1 cellular context compared by ENCODE assay signal in the genomic region with DNA sequence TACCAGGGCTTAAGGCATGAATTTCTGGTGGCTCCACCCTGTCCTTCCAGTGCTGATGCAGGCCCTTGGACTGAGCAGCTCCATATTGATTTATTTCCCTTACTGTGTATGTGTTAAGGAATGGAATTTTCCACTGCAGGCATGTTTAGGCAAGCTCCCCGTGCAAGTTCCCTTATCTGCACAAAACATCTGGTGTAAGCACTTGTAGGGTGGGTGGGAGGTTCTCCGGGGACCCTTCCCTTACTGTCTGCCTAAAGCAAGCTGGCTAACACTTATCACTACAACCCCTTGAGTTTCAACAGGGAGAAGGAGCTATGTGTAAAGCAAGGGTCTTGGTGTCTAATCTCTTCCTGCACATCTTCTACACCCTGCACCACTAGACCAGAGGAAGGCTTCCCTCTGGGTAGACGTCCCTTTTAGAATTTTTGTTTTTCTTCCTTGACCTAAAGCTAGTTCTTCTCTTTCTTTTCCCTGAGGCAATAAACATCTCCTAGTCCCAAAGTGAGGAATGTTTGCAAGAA.
TF ChIP-seq lines count a peak whose summit lies in the region.

No MANE protein-coding gene starts in this region.

TF ChIP-seq in K562, 482 proteins besides CTCF, POLR2A, EP300 and RAD21 (continued from another document and continues in another):
- TF ChIP-seq, protein P1, sequence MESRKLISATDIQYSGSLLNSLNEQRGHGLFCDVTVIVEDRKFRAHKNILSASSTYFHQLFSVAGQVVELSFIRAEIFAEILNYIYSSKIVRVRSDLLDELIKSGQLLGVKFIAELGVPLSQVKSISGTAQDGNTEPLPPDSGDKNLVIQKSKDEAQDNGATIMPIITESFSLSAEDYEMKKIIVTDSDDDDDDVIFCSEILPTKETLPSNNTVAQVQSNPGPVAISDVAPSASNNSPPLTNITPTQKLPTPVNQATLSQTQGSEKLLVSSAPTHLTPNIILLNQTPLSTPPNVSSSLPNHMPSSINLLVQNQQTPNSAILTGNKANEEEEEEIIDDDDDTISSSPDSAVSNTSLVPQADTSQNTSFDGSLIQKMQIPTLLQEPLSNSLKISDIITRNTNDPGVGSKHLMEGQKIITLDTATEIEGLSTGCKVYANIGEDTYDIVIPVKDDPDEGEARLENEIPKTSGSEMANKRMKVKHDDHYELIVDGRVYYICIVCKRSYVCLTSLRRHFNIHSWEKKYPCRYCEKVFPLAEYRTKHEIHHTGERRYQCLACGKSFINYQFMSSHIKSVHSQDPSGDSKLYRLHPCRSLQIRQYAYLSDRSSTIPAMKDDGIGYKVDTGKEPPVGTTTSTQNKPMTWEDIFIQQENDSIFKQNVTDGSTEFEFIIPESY (CRISPR knock-in tag; IDR thresholded peaks at IDR 0.05) = no peak
- no peak for TF ChIP-seq COPS2 (conservative IDR thresholded peaks at IDR 0.05)
- TF ChIP-seq ZNF316 (IDR thresholded peaks at IDR 0.05) = no peak
- TF ChIP-seq GABPA (tag; conservative IDR thresholded peaks at IDR 0.05; ENCODE audit: low read depth) = no peak
- no peak for TF ChIP-seq EWSR1 (IDR thresholded peaks at IDR 0.05; ENCODE audit: borderline replicate concordance, low read depth, partially characterized antibody)
- peak; percentile 90 for TF ChIP-seq MEIS2 (IDR thresholded peaks at IDR 0.05; ENCODE audit: partially characterized antibody)
- no peak for TF ChIP-seq ZNF583 (CRISPR knock-in tag; IDR thresholded peaks at IDR 0.05)
- no peak for TF ChIP-seq MEF2D (tag; conservative IDR thresholded peaks at IDR 0.05; ENCODE audit: low read depth)
- TF ChIP-seq, protein P2, sequence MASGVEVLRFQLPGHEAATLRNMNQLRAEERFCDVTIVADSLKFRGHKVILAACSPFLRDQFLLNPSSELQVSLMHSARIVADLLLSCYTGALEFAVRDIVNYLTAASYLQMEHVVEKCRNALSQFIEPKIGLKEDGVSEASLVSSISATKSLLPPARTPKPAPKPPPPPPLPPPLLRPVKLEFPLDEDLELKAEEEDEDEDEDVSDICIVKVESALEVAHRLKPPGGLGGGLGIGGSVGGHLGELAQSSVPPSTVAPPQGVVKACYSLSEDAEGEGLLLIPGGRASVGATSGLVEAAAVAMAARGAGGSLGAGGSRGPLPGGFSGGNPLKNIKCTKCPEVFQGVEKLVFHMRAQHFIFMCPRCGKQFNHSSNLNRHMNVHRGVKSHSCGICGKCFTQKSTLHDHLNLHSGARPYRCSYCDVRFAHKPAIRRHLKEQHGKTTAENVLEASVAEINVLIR (CRISPR knock-in tag; IDR thresholded peaks at IDR 0.05) = no peak
- no peak for TF ChIP-seq ELF4 (CRISPR knock-in tag; IDR thresholded peaks at IDR 0.05)
- no peak for TF ChIP-seq RBM22 (IDR thresholded peaks at IDR 0.05; ENCODE audit: low read depth, low read length, poor library complexity, severe bottlenecking)
- no peak for TF ChIP-seq SP1 (CRISPR knock-in tag; IDR thresholded peaks at IDR 0.05)
- TF ChIP-seq, protein P3, sequence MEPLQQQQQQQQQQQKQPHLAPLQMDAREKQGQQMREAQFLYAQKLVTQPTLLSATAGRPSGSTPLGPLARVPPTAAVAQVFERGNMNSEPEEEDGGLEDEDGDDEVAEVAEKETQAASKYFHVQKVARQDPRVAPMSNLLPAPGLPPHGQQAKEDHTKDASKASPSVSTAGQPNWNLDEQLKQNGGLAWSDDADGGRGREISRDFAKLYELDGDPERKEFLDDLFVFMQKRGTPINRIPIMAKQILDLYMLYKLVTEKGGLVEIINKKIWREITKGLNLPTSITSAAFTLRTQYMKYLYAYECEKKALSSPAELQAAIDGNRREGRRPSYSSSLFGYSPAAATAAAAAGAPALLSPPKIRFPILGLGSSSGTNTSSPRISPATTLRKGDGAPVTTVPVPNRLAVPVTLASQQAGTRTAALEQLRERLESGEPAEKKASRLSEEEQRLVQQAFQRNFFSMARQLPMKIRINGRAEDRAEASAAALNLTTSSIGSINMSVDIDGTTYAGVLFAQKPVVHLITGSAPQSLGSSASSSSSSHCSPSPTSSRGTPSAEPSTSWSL (CRISPR knock-in tag; IDR thresholded peaks at IDR 0.05; ENCODE audit: borderline replicate concordance) = no peak
- TF ChIP-seq, protein P4, sequence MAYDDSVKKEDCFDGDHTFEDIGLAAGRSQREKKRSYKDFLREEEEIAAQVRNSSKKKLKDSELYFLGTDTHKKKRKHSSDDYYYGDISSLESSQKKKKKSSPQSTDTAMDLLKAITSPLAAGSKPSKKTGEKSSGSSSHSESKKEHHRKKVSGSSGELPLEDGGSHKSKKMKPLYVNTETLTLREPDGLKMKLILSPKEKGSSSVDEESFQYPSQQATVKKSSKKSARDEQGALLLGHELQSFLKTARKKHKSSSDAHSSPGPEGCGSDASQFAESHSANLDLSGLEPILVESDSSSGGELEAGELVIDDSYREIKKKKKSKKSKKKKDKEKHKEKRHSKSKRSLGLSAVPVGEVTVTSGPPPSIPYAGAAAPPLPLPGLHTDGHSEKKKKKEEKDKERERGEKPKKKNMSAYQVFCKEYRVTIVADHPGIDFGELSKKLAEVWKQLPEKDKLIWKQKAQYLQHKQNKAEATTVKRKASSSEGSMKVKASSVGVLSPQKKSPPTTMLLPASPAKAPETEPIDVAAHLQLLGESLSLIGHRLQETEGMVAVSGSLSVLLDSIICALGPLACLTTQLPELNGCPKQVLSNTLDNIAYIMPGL (CRISPR knock-in tag; IDR thresholded peaks at IDR 0.05) = no peak
- TF ChIP-seq NCOR1 (IDR thresholded peaks at IDR 0.05) = peak; percentile 83
- no peak for TF ChIP-seq SRSF1 (IDR thresholded peaks at IDR 0.05; ENCODE audit: low read depth, low read length)
- TF ChIP-seq, protein P5, sequence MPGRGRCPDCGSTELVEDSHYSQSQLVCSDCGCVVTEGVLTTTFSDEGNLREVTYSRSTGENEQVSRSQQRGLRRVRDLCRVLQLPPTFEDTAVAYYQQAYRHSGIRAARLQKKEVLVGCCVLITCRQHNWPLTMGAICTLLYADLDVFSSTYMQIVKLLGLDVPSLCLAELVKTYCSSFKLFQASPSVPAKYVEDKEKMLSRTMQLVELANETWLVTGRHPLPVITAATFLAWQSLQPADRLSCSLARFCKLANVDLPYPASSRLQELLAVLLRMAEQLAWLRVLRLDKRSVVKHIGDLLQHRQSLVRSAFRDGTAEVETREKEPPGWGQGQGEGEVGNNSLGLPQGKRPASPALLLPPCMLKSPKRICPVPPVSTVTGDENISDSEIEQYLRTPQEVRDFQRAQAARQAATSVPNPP (IDR thresholded peaks at IDR 0.05; ENCODE audit: borderline replicate concordance, insufficient read depth, insufficient read length) = no peak
- no peak for TF ChIP-seq PHB (CRISPR knock-in tag; IDR thresholded peaks at IDR 0.05)
- TF ChIP-seq, protein P6, sequence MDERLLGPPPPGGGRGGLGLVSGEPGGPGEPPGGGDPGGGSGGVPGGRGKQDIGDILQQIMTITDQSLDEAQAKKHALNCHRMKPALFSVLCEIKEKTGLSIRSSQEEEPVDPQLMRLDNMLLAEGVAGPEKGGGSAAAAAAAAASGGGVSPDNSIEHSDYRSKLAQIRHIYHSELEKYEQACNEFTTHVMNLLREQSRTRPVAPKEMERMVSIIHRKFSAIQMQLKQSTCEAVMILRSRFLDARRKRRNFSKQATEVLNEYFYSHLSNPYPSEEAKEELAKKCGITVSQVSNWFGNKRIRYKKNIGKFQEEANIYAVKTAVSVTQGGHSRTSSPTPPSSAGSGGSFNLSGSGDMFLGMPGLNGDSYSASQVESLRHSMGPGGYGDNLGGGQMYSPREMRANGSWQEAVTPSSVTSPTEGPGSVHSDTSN (CRISPR knock-in tag; IDR thresholded peaks at IDR 0.05; ENCODE audit: low read depth) = no peak
- TF ChIP-seq, protein P6 (tag; conservative IDR thresholded peaks at IDR 0.05; ENCODE audit: low read depth) = peak; percentile 75
- TF ChIP-seq CBFB (CRISPR knock-in tag; IDR thresholded peaks at IDR 0.05) = no peak
- peak in 1 of 2 experiments; percentile 54; a peak in 2 of 4 replicates for TF ChIP-seq TBL1XR1 (IDR thresholded peaks at IDR 0.05; ENCODE audit: low read length in 2 of 2)
- TF ChIP-seq, protein P7, sequence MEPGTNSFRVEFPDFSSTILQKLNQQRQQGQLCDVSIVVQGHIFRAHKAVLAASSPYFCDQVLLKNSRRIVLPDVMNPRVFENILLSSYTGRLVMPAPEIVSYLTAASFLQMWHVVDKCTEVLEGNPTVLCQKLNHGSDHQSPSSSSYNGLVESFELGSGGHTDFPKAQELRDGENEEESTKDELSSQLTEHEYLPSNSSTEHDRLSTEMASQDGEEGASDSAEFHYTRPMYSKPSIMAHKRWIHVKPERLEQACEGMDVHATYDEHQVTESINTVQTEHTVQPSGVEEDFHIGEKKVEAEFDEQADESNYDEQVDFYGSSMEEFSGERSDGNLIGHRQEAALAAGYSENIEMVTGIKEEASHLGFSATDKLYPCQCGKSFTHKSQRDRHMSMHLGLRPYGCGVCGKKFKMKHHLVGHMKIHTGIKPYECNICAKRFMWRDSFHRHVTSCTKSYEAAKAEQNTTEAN (CRISPR knock-in tag; IDR thresholded peaks at IDR 0.05) = no peak
- 0 out of 2 replicates have a peak, but pooled peaks have one; percentile 29 for TF ChIP-seq MAFG (tag; conservative IDR thresholded peaks at IDR 0.05)
- peak; percentile 86 for TF ChIP-seq TCF3 (CRISPR knock-in tag; IDR thresholded peaks at IDR 0.05)
- peak in 1 of 2 experiments; percentile 74; a peak in 1 of 4 replicates for TF ChIP-seq RCOR1 (IDR thresholded peaks at IDR 0.05; ENCODE audit: borderline replicate concordance in 1 of 2, low read depth in 2 of 2, low read length in 2 of 2)
- TF ChIP-seq, protein P8, sequence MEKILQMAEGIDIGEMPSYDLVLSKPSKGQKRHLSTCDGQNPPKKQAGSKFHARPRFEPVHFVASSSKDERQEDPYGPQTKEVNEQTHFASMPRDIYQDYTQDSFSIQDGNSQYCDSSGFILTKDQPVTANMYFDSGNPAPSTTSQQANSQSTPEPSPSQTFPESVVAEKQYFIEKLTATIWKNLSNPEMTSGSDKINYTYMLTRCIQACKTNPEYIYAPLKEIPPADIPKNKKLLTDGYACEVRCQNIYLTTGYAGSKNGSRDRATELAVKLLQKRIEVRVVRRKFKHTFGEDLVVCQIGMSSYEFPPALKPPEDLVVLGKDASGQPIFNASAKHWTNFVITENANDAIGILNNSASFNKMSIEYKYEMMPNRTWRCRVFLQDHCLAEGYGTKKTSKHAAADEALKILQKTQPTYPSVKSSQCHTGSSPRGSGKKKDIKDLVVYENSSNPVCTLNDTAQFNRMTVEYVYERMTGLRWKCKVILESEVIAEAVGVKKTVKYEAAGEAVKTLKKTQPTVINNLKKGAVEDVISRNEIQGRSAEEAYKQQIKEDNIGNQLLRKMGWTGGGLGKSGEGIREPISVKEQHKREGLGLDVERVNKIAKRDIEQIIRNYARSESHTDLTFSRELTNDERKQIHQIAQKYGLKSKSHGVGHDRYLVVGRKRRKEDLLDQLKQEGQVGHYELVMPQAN (IDR thresholded peaks at IDR 0.05; ENCODE audit: borderline replicate concordance) = no peak
- no peak for TF ChIP-seq STAT5B (CRISPR knock-in tag; IDR thresholded peaks at IDR 0.05)
- TF ChIP-seq SAP30 (IDR thresholded peaks at IDR 0.05; ENCODE audit: borderline replicate concordance, insufficient read depth, low read depth, low read length, poor library complexity, severe bottlenecking) = no peak
- no peak for TF ChIP-seq ZNF124 (CRISPR knock-in tag; IDR thresholded peaks at IDR 0.05)
- no peak for TF ChIP-seq ZNF707 (CRISPR knock-in tag; conservative IDR thresholded peaks at IDR 0.05)
- no peak for TF ChIP-seq CREBBP (IDR thresholded peaks at IDR 0.05; ENCODE audit: low read depth, low read length)
- TF ChIP-seq, protein P9, sequence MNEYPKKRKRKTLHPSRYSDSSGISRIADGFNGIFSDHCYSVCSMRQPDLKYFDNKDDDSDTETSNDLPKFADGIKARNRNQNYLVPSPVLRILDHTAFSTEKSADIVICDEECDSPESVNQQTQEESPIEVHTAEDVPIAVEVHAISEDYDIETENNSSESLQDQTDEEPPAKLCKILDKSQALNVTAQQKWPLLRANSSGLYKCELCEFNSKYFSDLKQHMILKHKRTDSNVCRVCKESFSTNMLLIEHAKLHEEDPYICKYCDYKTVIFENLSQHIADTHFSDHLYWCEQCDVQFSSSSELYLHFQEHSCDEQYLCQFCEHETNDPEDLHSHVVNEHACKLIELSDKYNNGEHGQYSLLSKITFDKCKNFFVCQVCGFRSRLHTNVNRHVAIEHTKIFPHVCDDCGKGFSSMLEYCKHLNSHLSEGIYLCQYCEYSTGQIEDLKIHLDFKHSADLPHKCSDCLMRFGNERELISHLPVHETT (CRISPR knock-in tag; conservative IDR thresholded peaks at IDR 0.05 in 1 of 2, IDR thresholded peaks at IDR 0.05 in 1 of 2) = no peak
- no peak for TF ChIP-seq ZFP30 (CRISPR knock-in tag; IDR thresholded peaks at IDR 0.05; ENCODE audit: borderline replicate concordance)
- TF ChIP-seq, protein P10, sequence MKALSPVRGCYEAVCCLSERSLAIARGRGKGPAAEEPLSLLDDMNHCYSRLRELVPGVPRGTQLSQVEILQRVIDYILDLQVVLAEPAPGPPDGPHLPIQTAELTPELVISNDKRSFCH (CRISPR knock-in tag; IDR thresholded peaks at IDR 0.05) = no peak
- TF ChIP-seq, protein P10 (tag; IDR thresholded peaks at IDR 0.05) = no peak
- TF ChIP-seq PML (IDR thresholded peaks at IDR 0.05; ENCODE audit: low read length) = no peak
- TF ChIP-seq ZBED1 (IDR thresholded peaks at IDR 0.05) = no peak
- no peak for TF ChIP-seq ZNF589 (CRISPR knock-in tag; IDR thresholded peaks at IDR 0.05; ENCODE audit: low read depth)
- TF ChIP-seq RFX1 (IDR thresholded peaks at IDR 0.05) = no peak
- TF ChIP-seq GABPB1 (CRISPR knock-in tag; IDR thresholded peaks at IDR 0.05) = no peak
- TF ChIP-seq, protein P11, sequence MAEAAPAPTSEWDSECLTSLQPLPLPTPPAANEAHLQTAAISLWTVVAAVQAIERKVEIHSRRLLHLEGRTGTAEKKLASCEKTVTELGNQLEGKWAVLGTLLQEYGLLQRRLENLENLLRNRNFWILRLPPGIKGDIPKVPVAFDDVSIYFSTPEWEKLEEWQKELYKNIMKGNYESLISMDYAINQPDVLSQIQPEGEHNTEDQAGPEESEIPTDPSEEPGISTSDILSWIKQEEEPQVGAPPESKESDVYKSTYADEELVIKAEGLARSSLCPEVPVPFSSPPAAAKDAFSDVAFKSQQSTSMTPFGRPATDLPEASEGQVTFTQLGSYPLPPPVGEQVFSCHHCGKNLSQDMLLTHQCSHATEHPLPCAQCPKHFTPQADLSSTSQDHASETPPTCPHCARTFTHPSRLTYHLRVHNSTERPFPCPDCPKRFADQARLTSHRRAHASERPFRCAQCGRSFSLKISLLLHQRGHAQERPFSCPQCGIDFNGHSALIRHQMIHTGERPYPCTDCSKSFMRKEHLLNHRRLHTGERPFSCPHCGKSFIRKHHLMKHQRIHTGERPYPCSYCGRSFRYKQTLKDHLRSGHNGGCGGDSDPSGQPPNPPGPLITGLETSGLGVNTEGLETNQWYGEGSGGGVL (CRISPR knock-in tag; IDR thresholded peaks at IDR 0.05) = no peak
- 0 out of 2 replicates have a peak, but pooled peaks have one; percentile 22 for TF ChIP-seq BCOR (IDR thresholded peaks at IDR 0.05)
- no peak for TF ChIP-seq OTX1 (CRISPR knock-in tag; IDR thresholded peaks at IDR 0.05)
- no peak for TF ChIP-seq CBX2 (IDR thresholded peaks at IDR 0.05; ENCODE audit: insufficient read depth, low read length, poor library complexity, severe bottlenecking)
- no peak for TF ChIP-seq ZKSCAN1 (IDR thresholded peaks at IDR 0.05; ENCODE audit: low read depth, low read length)
